31 cellular contexts compared by ENCODE assay signal in genomic region chr18:11043694-11044093, GRCh38.
"Had no signal": no experiment of that assay in that cellular context is flagged by ENCODE, and none has a peak within 500 bp of the region (broad histone marks: within the 10 kb centered on the region; RNA-seq: fewer than 3 reads in every experiment).

No MANE protein-coding gene starts in this region.

- H3K4me3 ChIP-seq: neural progenitor cell, ovary, psoas muscle, skin epidermis, smooth muscle cell, spleen, suprapubic skin, testis, tibial artery, transverse colon, upper lobe of right lung, uterus had no signal

- H3K4me1 ChIP-seq: neural progenitor cell, parathyroid adenoma, psoas muscle, suprapubic skin, testis, tibial artery, transverse colon, upper lobe of right lung, uterus had no signal

- H3K9me3 Mint-ChIP-seq: natural killer cell; stimulated activated memory B cell treated with anti-CD40 and anti-IgM and Interleukin-4, amounts not matched to agents 10 μg/mL and 1 μg/mL and 100 μg/mL, for 72 hours; stimulated activated naive CD8-positive, alpha-beta T cell treated with anti-CD3 and anti-CD28 coated beads, Interleukin-15, amount 100 ng/mL, for 72 hours had no signal

- H3K79me2 ChIP-seq: parathyroid adenoma had no signal

- H3K9ac ChIP-seq: neural progenitor cell, parathyroid adenoma had no signal

- H3K4me3 Mint-ChIP-seq: natural killer cell; nephron; neural progenitor cell; stimulated activated memory B cell treated with anti-CD40 and anti-IgM and Interleukin-4, amounts not matched to agents 10 μg/mL and 1 μg/mL and 100 μg/mL, for 72 hours; stimulated activated naive CD8-positive, alpha-beta T cell treated with anti-CD3 and anti-CD28 coated beads, Interleukin-15, amount 100 ng/mL, for 72 hours; type B pancreatic cell had no signal

- H3K27me3 ChIP-seq: neural progenitor cell, ovary, suprapubic skin, testis, tibial artery, transverse colon, upper lobe of right lung had no signal

- H3K27me3 Mint-ChIP-seq: stimulated activated memory B cell treated with anti-CD40 and anti-IgM and Interleukin-4, amounts not matched to agents 10 μg/mL and 1 μg/mL and 100 μg/mL, for 72 hours; type B pancreatic cell had no signal

- DNase-seq: natural killer cell; occipital lobe; ovary; posterior cingulate gyrus; psoas muscle; right cardiac atrium; spleen; stimulated activated CD4-positive, alpha-beta T cell treated with anti-CD3 and anti-CD28 coated beads, Interleukin-12 subunit alpha, Interleukin-12 subunit beta, amount 100 ng/mL, for 4 hours; stimulated activated CD4-positive, alpha-beta T cell treated with anti-CD3 and anti-CD28 coated beads, Interleukin-1b, Interleukin-23, amount 100 ng/mL, for 48 hours; stimulated activated CD4-positive, alpha-beta T cell treated with anti-CD3 and anti-CD28 coated beads, Interleukin-4, amount 100 ng/mL, for 1 hour; stimulated activated CD4-positive, alpha-beta T cell treated with anti-CD3 and anti-CD28 coated beads, Interleukin-4, amount 100 ng/mL, for 4 hours; stimulated activated CD8-positive, alpha-beta memory T cell treated with anti-CD3 and anti-CD28 coated beads, Interleukin-4, amount 100 ng/mL, for 48 hours; stimulated activated naive CD4-positive, alpha-beta T cell; stimulated activated naive CD8-positive, alpha-beta T cell treated with anti-CD3 and anti-CD28 coated beads, Interleukin-15, amount 100 ng/mL, for 72 hours; stimulated activated naive CD8-positive, alpha-beta T cell treated with anti-CD3 and anti-CD28 coated beads, Interleukin-15, Interleukin-2, amounts not matched to agents 100 U/mL and 50 U/mL, for 24 hours; substantia nigra; testis; tibial artery; transverse colon; upper lobe of right lung; uterus had no signal

- H3K27ac Mint-ChIP-seq: natural killer cell; nephron; neural progenitor cell; progenitor cell of endocrine pancreas; stimulated activated memory B cell treated with anti-CD40 and anti-IgM and Interleukin-4, amounts not matched to agents 10 μg/mL and 1 μg/mL and 100 μg/mL, for 72 hours; stimulated activated naive CD8-positive, alpha-beta T cell treated with anti-CD3 and anti-CD28 coated beads, Interleukin-15, amount 100 ng/mL, for 72 hours; type B pancreatic cell had no signal

- H3K27ac ChIP-seq: neural progenitor cell, ovary, parathyroid adenoma, psoas muscle, skin epidermis, spleen, suprapubic skin, testis, tibial artery, transverse colon, upper lobe of right lung, uterus had no signal

- H3K9me3 ChIP-seq: ovary, psoas muscle, suprapubic skin, testis, tibial artery, upper lobe of right lung, uterus had no signal

- H3K36me3 Mint-ChIP-seq: natural killer cell; neural progenitor cell; stimulated activated memory B cell treated with anti-CD40 and anti-IgM and Interleukin-4, amounts not matched to agents 10 μg/mL and 1 μg/mL and 100 μg/mL, for 72 hours had no signal

- H3K4me1 Mint-ChIP-seq: natural killer cell; stimulated activated memory B cell treated with anti-CD40 and anti-IgM and Interleukin-4, amounts not matched to agents 10 μg/mL and 1 μg/mL and 100 μg/mL, for 72 hours; stimulated activated naive CD8-positive, alpha-beta T cell treated with anti-CD3 and anti-CD28 coated beads, Interleukin-15, amount 100 ng/mL, for 72 hours had no signal

- H2AFZ ChIP-seq: neural progenitor cell, parathyroid adenoma had no signal

- H3K36me3 ChIP-seq: neural progenitor cell, ovary, spleen, suprapubic skin, tibial artery, transverse colon, upper lobe of right lung, uterus had no signal

- H3K4me2 ChIP-seq: neural progenitor cell, smooth muscle cell had no signal

- ATAC-seq: natural killer cell; psoas muscle; right cardiac atrium; sciatic nerve; stimulated activated memory B cell treated with anti-CD40 and anti-IgM and Interleukin-4, amounts not matched to agents 10 μg/mL and 1 μg/mL and 100 μg/mL, for 72 hours; stimulated activated naive CD8-positive, alpha-beta T cell treated with anti-CD3 and anti-CD28 coated beads, Interleukin-15, amount 100 ng/mL, for 72 hours; stimulated activated naive CD8-positive, alpha-beta T cell treated with anti-CD3 and anti-CD28 coated beads, Interleukin-15, Interleukin-2, amounts not matched to agents 100 U/mL and 50 U/mL, for 24 hours; upper lobe of right lung had no signal
